19 cellular contexts compared by ENCODE assay signal in genomic region chr6:169235286-169235685, GRCh38. TPM values are rescaled to one million over a fixed set of nuclear protein-coding genes. Genes with fewer than 3 reads are reported as not detected.
"Had no signal": no experiment of that assay in that cellular context is flagged by ENCODE, and none has a peak within 500 bp of the region (broad histone marks: within the 10 kb centered on the region; RNA-seq: fewer than 3 reads in every experiment).

No MANE protein-coding gene starts in this region.

- DNase-seq: activated CD4-positive, alpha-beta T cell treated with anti-CD3 and anti-CD28 coated beads for 1 hour; activated CD8-positive, alpha-beta memory T cell treated with anti-CD3 and anti-CD28 coated beads for 24 hours; activated CD8-positive, alpha-beta memory T cell treated with anti-CD3 and anti-CD28 coated beads, Interleukin-2, amount 50 U/mL, for 4 hours; activated naive CD4-positive, alpha-beta T cell treated with anti-CD3 and anti-CD28 coated beads, Interleukin-2, amount 10 ng/mL, durations not matched to agents 7 days and 5 days; activated T-cell treated with anti-CD3 and anti-CD28 coated beads, Interleukin-2, amount 50 U/mL, for 24 hours; amygdala; cerebellar nuclear complex; erythroblast; foreskin fibroblast; left lung; mammary epithelial cell; midbrain; occipital lobe; stimulated activated CD4-positive, alpha-beta T cell treated with anti-CD3 and anti-CD28 coated beads, Interleukin-4, amount 100 ng/mL, for 4 hours; stimulated activated naive CD8-positive, alpha-beta T cell treated with anti-CD3 and anti-CD28 coated beads, Interleukin-15, Interleukin-2, amounts not matched to agents 100 U/mL and 50 U/mL, for 24 hours; T-helper 9 cell had no signal

- ATAC-seq: left lung; stimulated activated naive CD8-positive, alpha-beta T cell treated with anti-CD3 and anti-CD28 coated beads, Interleukin-15, Interleukin-2, amounts not matched to agents 100 U/mL and 50 U/mL, for 24 hours had no signal

- H3K4me3 ChIP-seq: left lung, prostate gland, upper lobe of left lung had no signal

- H3K27me3 ChIP-seq: left lung, upper lobe of left lung had no signal

- H3K9me3 ChIP-seq: prostate gland, upper lobe of left lung had no signal

- H3K27ac ChIP-seq: left lung, prostate gland, upper lobe of left lung had no signal

- H3K36me3 ChIP-seq: left lung, prostate gland, upper lobe of left lung had no signal

- H3K4me1 ChIP-seq: left lung, prostate gland, upper lobe of left lung had no signal

RNA-seq across cellular contexts. Expression of gene THBS2, which starts 18.4 kb away (rescaled TPM):
- total RNA-seq: T-helper 1 cell treated with Interleukin-12 subunit alpha and Interleukin-12 subunit beta and Interleukin-4 antibody, amounts not matched to agents 30 ng/mL and 1 ng/mL, for 36 hours had no signal
